ENCODE assay signal across 8 cellular contexts in the genomic region with DNA sequence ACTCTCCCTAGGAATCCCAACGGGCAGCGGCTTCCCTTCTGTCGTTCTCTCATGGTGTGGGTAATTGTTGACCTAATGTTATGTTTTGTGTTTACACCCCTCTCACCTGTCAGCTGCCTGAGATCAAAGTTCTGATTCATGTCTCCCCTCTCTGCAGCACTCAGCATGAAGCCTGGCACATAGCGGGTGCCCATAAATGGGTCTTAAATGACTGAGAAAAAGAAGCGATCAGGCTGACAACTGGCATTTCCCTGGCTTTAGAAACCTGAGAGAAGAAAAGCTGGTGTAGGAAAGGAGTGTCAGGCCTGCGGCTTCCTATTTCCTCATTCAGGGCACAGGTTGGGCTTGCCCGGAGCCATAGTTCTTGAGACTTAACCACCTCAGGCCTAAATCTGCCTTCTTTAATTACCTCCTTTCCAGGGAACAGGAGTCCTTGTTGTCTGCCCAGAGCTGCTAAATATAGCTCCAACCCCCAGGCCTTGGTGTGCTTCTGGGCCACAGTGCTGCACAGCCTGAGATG.
DNase-seq lines count a peak whose midpoint lies in the region; ATAC-seq and TF ChIP-seq lines count a peak whose summit lies in the region.

No MANE protein-coding gene starts in this region.

- peaks cover 52% of the 10 kb centered on the region for H3K4me1 ChIP-seq in stomach smooth muscle (ENCODE audit: control insufficient read depth, insufficient read depth, low read length)

- ATAC-seq in GM21723 (IDR thresholded peaks at IDR 0.05; ENCODE audit: unreplicated experiment), result no peak

- no peaks in the 10 kb centered on the region for H3K9me3 ChIP-seq in stomach smooth muscle (ENCODE audit: control insufficient read depth in 2 of 2, low read length in 2 of 2)

- peak overlapping the region; percentile 1 to 44 for H3K4me3 ChIP-seq in stomach smooth muscle (ENCODE audit: low read length in 2 of 2)

- no peaks in the 10 kb centered on the region for H3K36me3 ChIP-seq in stomach smooth muscle (ENCODE audit: control insufficient read depth in 2 of 2, insufficient read depth in 2 of 2, low read length in 2 of 2)

- H3K27me3 ChIP-seq in stomach smooth muscle (ENCODE audit: control insufficient read depth in 1 of 2, insufficient read depth in 2 of 2, low read length in 2 of 2), result no peaks in the 10 kb centered on the region

- DNase-seq in NOMO-1 treated with DMSO at 0.1 percent for 48 hours (lab: John Stamatoyannopoulos, UW; ENCODE audit: unreplicated experiment) (peak; percentile 23), NOMO-1 treated with dmso at 0.1 percent for 144 hours (lab: John Stamatoyannopoulos, UW; ENCODE audit: unreplicated experiment) (no peak), iPS-NIHi7 (ENCODE audit: extremely low spot score) (peak; percentile 26), SW 1271 (lab: John Stamatoyannopoulos, UW) (no peak), amniotic stem cell (lab: John Stamatoyannopoulos, UW) (no peak)

- H3K27ac ChIP-seq in VCaP (peak overlapping the region; percentile 38; the same call in 1 of the 2 replicates), stomach smooth muscle (ENCODE audit: low read length) (peak overlapping the region; percentile 85)

- H3K9ac ChIP-seq in stomach smooth muscle (ENCODE audit: low read length in 2 of 2), result peak overlapping the region; percentile 1 to 60

- no peak for TF ChIP-seq CTCF in VCaP (conservative IDR thresholded peaks at IDR 0.05)

Comparison
In these comparisons a context has a peak if more than half of its experiments do, and no peak if none do; other contexts are left out.
1. DNase-seq: peak in NOMO-1 treated with DMSO at 0.1 percent for 48 hours (single experiment) and iPS-NIHi7 (single experiment); none in NOMO-1 treated with dmso at 0.1 percent for 144 hours (single experiment), SW 1271 (0 of 2) and amniotic stem cell (single experiment).